11 cellular contexts compared by ENCODE assay signal in the genomic region with DNA sequence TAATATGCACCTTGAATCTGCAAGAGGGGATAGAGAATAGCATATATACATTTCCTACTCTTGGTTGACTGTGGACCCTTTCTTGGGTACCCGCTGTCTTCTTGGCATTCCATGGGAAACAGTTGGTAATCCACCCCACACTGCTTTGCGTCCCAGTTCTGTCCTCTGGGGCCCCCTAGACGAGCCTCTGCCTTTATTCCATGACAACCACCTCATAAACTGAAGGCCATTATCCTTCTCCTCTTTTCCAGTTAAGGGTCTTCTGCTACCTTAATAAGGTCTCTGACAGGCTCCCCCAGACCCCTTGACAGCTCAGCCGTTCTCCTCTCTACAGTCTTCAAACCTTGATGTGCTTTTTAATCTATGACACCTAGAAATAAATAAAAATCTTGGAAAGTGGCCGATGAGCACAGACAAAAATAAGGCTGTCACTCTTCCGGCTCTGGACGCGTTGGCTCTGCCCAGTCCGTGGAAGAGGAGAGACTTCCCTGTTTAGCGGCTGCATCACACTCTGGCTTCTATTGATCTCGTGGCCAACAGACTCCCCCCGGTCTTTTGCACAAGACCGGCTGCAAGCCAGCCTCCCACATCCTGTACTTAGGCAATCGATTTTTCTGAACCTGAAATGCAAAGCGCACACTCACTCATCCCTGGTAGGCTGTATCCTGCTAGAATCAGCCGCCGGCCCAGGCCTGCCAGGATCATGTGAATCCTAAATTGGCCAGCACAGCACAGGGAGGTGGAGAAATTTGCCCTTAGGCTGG.
DNase-seq lines count a peak whose midpoint lies in the region; ATAC-seq and TF ChIP-seq lines count a peak whose summit lies in the region.
"Had no signal": no experiment of that assay in that cellular context is flagged by ENCODE, and none has a peak within 500 bp of the region (broad histone marks: within the 10 kb centered on the region; RNA-seq: fewer than 3 reads in every experiment).

No MANE protein-coding gene starts in this region.

- DNase-seq in activated naive CD8-positive, alpha-beta T cell treated with anti-CD3 and anti-CD28 coated beads, Interleukin-2, amount 10 ng/mL, durations not matched to agents 7 days and 5 days, result no peak
- no peak for DNase-seq in activated naive CD8-positive, alpha-beta T cell treated with anti-CD3 and anti-CD28 coated beads for 36 hours
- DNase-seq in SKM-1 (lab: John Stamatoyannopoulos, UW; ENCODE audit: unreplicated experiment) (peak; percentile 93), lower leg skin (ENCODE audit: low spot score in 2 of 2) (peak; percentile 83 to 93), aorta (peak; percentile 62 to 78), NAMALWA (ENCODE audit: low spot score) (no peak)
- DNase-seq: activated CD4-positive, alpha-beta memory T cell treated with anti-CD3 and anti-CD28 coated beads for 36 hours had no signal

- no peaks in the 10 kb centered on the region for H3K9me3 Mint-ChIP-seq in activated naive CD8-positive, alpha-beta T cell treated with anti-CD3 and anti-CD28 coated beads, Interleukin-2, amount 10 ng/mL, durations not matched to agents 7 days and 5 days
- no peaks in the 10 kb centered on the region for H3K9me3 Mint-ChIP-seq in activated naive CD8-positive, alpha-beta T cell treated with anti-CD3 and anti-CD28 coated beads for 36 hours
- H3K9me3 Mint-ChIP-seq: activated CD4-positive, alpha-beta memory T cell treated with anti-CD3 and anti-CD28 coated beads for 36 hours had no signal

- no peaks in the 10 kb centered on the region for H3K27me3 ChIP-seq in aorta (ENCODE audit: control insufficient read depth in 1 of 2, insufficient read depth in 2 of 2, low read length in 1 of 2)
- H3K27me3 ChIP-seq: vagina had no signal

- no peak for TF ChIP-seq CTCF in lower leg skin (IDR thresholded peaks at IDR 0.05)

- H3K4me3 ChIP-seq in lower leg skin (ENCODE audit: low read depth, poor library complexity, severe bottlenecking) (no peak overlapping the region), aorta (ENCODE audit: low read length in 2 of 2) (no peak overlapping the region)
- H3K4me3 ChIP-seq: cardiac muscle cell, vagina had no signal

- no peak overlapping the region for H3K27ac Mint-ChIP-seq in activated naive CD8-positive, alpha-beta T cell treated with anti-CD3 and anti-CD28 coated beads, Interleukin-2, amount 10 ng/mL, durations not matched to agents 7 days and 5 days
- H3K27ac Mint-ChIP-seq in activated naive CD8-positive, alpha-beta T cell treated with anti-CD3 and anti-CD28 coated beads for 36 hours, result no peak overlapping the region
- H3K27ac Mint-ChIP-seq: activated CD4-positive, alpha-beta memory T cell treated with anti-CD3 and anti-CD28 coated beads for 36 hours had no signal

- no peaks in the 10 kb centered on the region for H3K4me1 ChIP-seq in aorta (ENCODE audit: control insufficient read depth in 1 of 2, insufficient read depth in 2 of 2, low read length in 2 of 2)

- H3K27me3 Mint-ChIP-seq in activated naive CD8-positive, alpha-beta T cell treated with anti-CD3 and anti-CD28 coated beads, Interleukin-2, amount 10 ng/mL, durations not matched to agents 7 days and 5 days, result peaks cover 29% of the 10 kb centered on the region
- H3K27me3 Mint-ChIP-seq in activated naive CD8-positive, alpha-beta T cell treated with anti-CD3 and anti-CD28 coated beads for 36 hours, result peaks cover 7% of the 10 kb centered on the region

- H3K4me1 Mint-ChIP-seq in activated naive CD8-positive, alpha-beta T cell treated with anti-CD3 and anti-CD28 coated beads, Interleukin-2, amount 10 ng/mL, durations not matched to agents 7 days and 5 days, result peaks cover 8% of the 10 kb centered on the region
- H3K4me1 Mint-ChIP-seq in activated naive CD8-positive, alpha-beta T cell treated with anti-CD3 and anti-CD28 coated beads for 36 hours, result peaks cover 8% of the 10 kb centered on the region

- POLR2A ChIA-PET in activated naive CD8-positive, alpha-beta T cell treated with anti-CD3 and anti-CD28 coated beads, Interleukin-2, amount 10 ng/mL, durations not matched to agents 7 days and 5 days (lab: Charles Lee), result no interaction called here

- H3K27ac ChIP-seq in aorta (ENCODE audit: low read depth in 1 of 2, low read length in 2 of 2), result no peak overlapping the region
- H3K27ac ChIP-seq: cardiac muscle cell, vagina had no signal

- ATAC-seq in activated naive CD8-positive, alpha-beta T cell treated with anti-CD3 and anti-CD28 coated beads, Interleukin-2, amount 10 ng/mL, durations not matched to agents 7 days and 5 days (ENCODE audit: low read depth), result peak; percentile 66
- ATAC-seq in aorta (ENCODE audit: low FRiP score) (peak; percentile 60), HG03354 (IDR thresholded peaks at IDR 0.05; ENCODE audit: poor library complexity, severe bottlenecking, unreplicated experiment) (no peak), HG02610 (IDR thresholded peaks at IDR 0.05; ENCODE audit: unreplicated experiment) (no peak)

- no peaks in the 10 kb centered on the region for H3K36me3 Mint-ChIP-seq in activated naive CD8-positive, alpha-beta T cell treated with anti-CD3 and anti-CD28 coated beads, Interleukin-2, amount 10 ng/mL, durations not matched to agents 7 days and 5 days
- H3K36me3 Mint-ChIP-seq in activated naive CD8-positive, alpha-beta T cell treated with anti-CD3 and anti-CD28 coated beads for 36 hours, result no peaks in the 10 kb centered on the region
- H3K36me3 Mint-ChIP-seq: activated CD4-positive, alpha-beta memory T cell treated with anti-CD3 and anti-CD28 coated beads for 36 hours had no signal

- TF ChIP-seq POLR2A in lower leg skin (IDR thresholded peaks at IDR 0.05), result no peak

- WGBS in lower leg skin, 2 donors, result 39 to 44% methylated on average over 17 of the region's 17 CpGs
- 78 to 85% methylated on average over 17 of the region's 17 CpGs for WGBS in aorta, 2 donors

- H3K36me3 ChIP-seq in aorta (ENCODE audit: control insufficient read depth in 1 of 2, insufficient read depth in 2 of 2, low read length in 1 of 2), result no peaks in the 10 kb centered on the region
- H3K36me3 ChIP-seq: cardiac muscle cell, vagina had no signal

- H3K4me3 Mint-ChIP-seq in activated naive CD8-positive, alpha-beta T cell treated with anti-CD3 and anti-CD28 coated beads, Interleukin-2, amount 10 ng/mL, durations not matched to agents 7 days and 5 days, result no peak overlapping the region
- H3K4me3 Mint-ChIP-seq in activated naive CD8-positive, alpha-beta T cell treated with anti-CD3 and anti-CD28 coated beads for 36 hours, result no peak overlapping the region
- H3K4me3 Mint-ChIP-seq: activated CD4-positive, alpha-beta memory T cell treated with anti-CD3 and anti-CD28 coated beads for 36 hours had no signal

- intact Hi-C loops in lower leg skin (cut with DNase I; ENCODE audit: low total_unique reads), result no loop called here
- intact Hi-C loops in aorta (cut with DNase I), result no loop called here

- H3K9me3 ChIP-seq in aorta (ENCODE audit: control insufficient read depth, low read length), result no peaks in the 10 kb centered on the region
- H3K9me3 ChIP-seq: vagina had no signal

Comparison
In these comparisons a context has a peak if more than half of its experiments do, and no peak if none do; other contexts are left out.
1. ATAC-seq: peak in activated naive CD8-positive, alpha-beta T cell treated with anti-CD3 and anti-CD28 coated beads, Interleukin-2, amount 10 ng/mL, durations not matched to agents 7 days and 5 days (single experiment) and aorta (single experiment); none in HG03354 (single experiment) and HG02610 (single experiment).
2. DNase-seq: peak in SKM-1 (single experiment), lower leg skin (2 of 2) and aorta (2 of 2); none in activated naive CD8-positive, alpha-beta T cell treated with anti-CD3 and anti-CD28 coated beads, Interleukin-2, amount 10 ng/mL, durations not matched to agents 7 days and 5 days (single experiment), activated naive CD8-positive, alpha-beta T cell treated with anti-CD3 and anti-CD28 coated beads for 36 hours (single experiment) and NAMALWA (single experiment).